9 cellular contexts compared by ENCODE assay signal in genomic region chr16:56547120-56547948, GRCh38. TPM values are rescaled to one million over a fixed set of nuclear protein-coding genes. Genes with fewer than 3 reads are reported as not detected.
DNase-seq lines count a peak whose midpoint lies in the region; ATAC-seq and TF ChIP-seq lines count a peak whose summit lies in the region.
"Had no signal": no experiment of that assay in that cellular context is flagged by ENCODE, and none has a peak within 500 bp of the region (broad histone marks: within the 10 kb centered on the region; RNA-seq: fewer than 3 reads in every experiment).

No MANE protein-coding gene starts in this region.

- POLR2A ChIA-PET in naive thymus-derived CD8-positive, alpha-beta T cell (lab: Charles Lee): interaction anchor here (0.6 to 0.8 kb wide), 2 partner anchors 54 to 114 kb away, joined by 3 read pairs; no protein-coding TSS in a partner anchor

- no peaks in the 10 kb centered on the region for H3K9me3 Mint-ChIP-seq in naive thymus-derived CD8-positive, alpha-beta T cell

- peaks cover 8% of the 10 kb centered on the region for H3K27me3 ChIP-seq in DND-41 (ENCODE audit: insufficient read depth, low read length, poor library complexity)
- H3K27me3 ChIP-seq in aorta (ENCODE audit: control insufficient read depth in 1 of 2, insufficient read depth in 2 of 2, low read length in 1 of 2): no peaks in the 10 kb centered on the region
- no peaks in the 10 kb centered on the region for H3K27me3 ChIP-seq in effector memory CD4-positive, alpha-beta T cell (replicated peaks; ENCODE audit: control insufficient read depth, insufficient read depth, low read length, poor library complexity, severe bottlenecking)

- H3K27ac Mint-ChIP-seq in naive thymus-derived CD8-positive, alpha-beta T cell: peak overlapping the region in 6 of 10 donors; percentile 4 to 71 (median 46)

- no peaks in the 10 kb centered on the region for H3K79me2 ChIP-seq in DND-41 (ENCODE audit: insufficient read depth, low read length)

- H3K4me1 ChIP-seq in DND-41 (ENCODE audit: insufficient read depth, low read length) (peaks cover 4% of the 10 kb centered on the region; the same call in 1 of the 2 replicates), aorta (ENCODE audit: control insufficient read depth in 1 of 2, insufficient read depth in 2 of 2, low read length in 2 of 2) (no peaks in the 10 kb centered on the region)
- peaks cover 7% of the 10 kb centered on the region for H3K4me1 ChIP-seq in effector memory CD4-positive, alpha-beta T cell (ENCODE audit: control insufficient read depth, insufficient read depth, low read length, poor library complexity, severe bottlenecking)

- H3K4me3 ChIP-seq in DND-41 (ENCODE audit: low read depth in 1 of 2, low read length in 2 of 2) (no peak overlapping the region), NB4 (ENCODE audit: low read depth, low read length) (no peak overlapping the region), aorta (ENCODE audit: low read length in 2 of 2) (no peak overlapping the region)
- H3K4me3 ChIP-seq in effector memory CD4-positive, alpha-beta T cell (ENCODE audit: insufficient read depth, low read depth, low read length, poor library complexity, severe bottlenecking): no peak overlapping the region

- H3K4me1 Mint-ChIP-seq in naive thymus-derived CD8-positive, alpha-beta T cell: peaks cover 7 to 18% (median 17%) of the 10 kb centered on the region in 4 donors

- ATAC-seq in DND-41 (ENCODE audit: insufficient read depth, low read depth) (peak; percentile 31; the same call in 2 of the 3 replicates), aorta (ENCODE audit: low FRiP score) (no peak), HG03432 (IDR thresholded peaks at IDR 0.05; ENCODE audit: unreplicated experiment) (no peak)
- ATAC-seq in naive thymus-derived CD8-positive, alpha-beta T cell: peak in 1 of 2 donors; percentile 56

- DNase-seq in DND-41 (no peak), NB4 (ENCODE audit: low read depth) (peak; percentile 60), ecto neural progenitor cell (ENCODE audit: low spot score) (peak; percentile 65), aorta (no peak)
- DNase-seq in naive thymus-derived CD8-positive, alpha-beta T cell: peak in 1 of 10 donors; percentile 16
- no peak for DNase-seq in activated naive CD4-positive, alpha-beta T cell (lab: John Stamatoyannopoulos, UW)
- no peak for DNase-seq in effector memory CD4-positive, alpha-beta T cell
- DNase-seq: stimulated activated CD4-positive, alpha-beta T cell treated with anti-CD3 and anti-CD28 coated beads, Interleukin-4, amount 100 ng/mL, for 24 hours had no signal

- H3K4me3 Mint-ChIP-seq in naive thymus-derived CD8-positive, alpha-beta T cell: peak overlapping the region in 2 of 10 donors; percentile 37 to 52

- TF ChIP-seq CTCF in DND-41 (IDR thresholded peaks at IDR 0.05; ENCODE audit: borderline replicate concordance, extremely low read depth, low read length, poor library complexity, severe bottlenecking) (no peak), NB4 (IDR thresholded peaks at IDR 0.05; ENCODE audit: low read depth, low read length) (no peak)

- intact Hi-C loops in aorta (cut with DNase I): no loop called here

- H3K27ac ChIP-seq in DND-41 (ENCODE audit: low read length): no peak overlapping the region
- H3K27ac ChIP-seq in aorta (ENCODE audit: low read depth in 1 of 2, low read length in 2 of 2): no peak overlapping the region
- H3K27ac ChIP-seq in effector memory CD4-positive, alpha-beta T cell (ENCODE audit: insufficient read depth, low read length, poor library complexity, severe bottlenecking): no peak overlapping the region

- H3K27me3 Mint-ChIP-seq in naive thymus-derived CD8-positive, alpha-beta T cell: peaks cover 0 to 6% (median 2%) of the 10 kb centered on the region in 5 donors

- no peaks in the 10 kb centered on the region for H3K36me3 Mint-ChIP-seq in naive thymus-derived CD8-positive, alpha-beta T cell

- H3K36me3 ChIP-seq in DND-41 (ENCODE audit: insufficient read depth, low read length) (no peaks in the 10 kb centered on the region), aorta (ENCODE audit: control insufficient read depth in 1 of 2, insufficient read depth in 2 of 2, low read length in 1 of 2) (no peaks in the 10 kb centered on the region)
- H3K36me3 ChIP-seq in effector memory CD4-positive, alpha-beta T cell (ENCODE audit: control insufficient read depth, insufficient read depth, low read length): no peaks in the 10 kb centered on the region

- H3K4me2 ChIP-seq in DND-41 (ENCODE audit: insufficient read depth, low read length): no peak overlapping the region

- H3K9me3 ChIP-seq in DND-41 (ENCODE audit: insufficient read depth, low read length, severe bottlenecking): no peaks in the 10 kb centered on the region
- H3K9me3 ChIP-seq in aorta (ENCODE audit: control insufficient read depth, low read length): no peaks in the 10 kb centered on the region
- H3K9me3 ChIP-seq in effector memory CD4-positive, alpha-beta T cell (ENCODE audit: control insufficient read depth, low read length): no peaks in the 10 kb centered on the region

- 28 to 31% methylated on average over 12 of the region's 12 CpGs for WGBS in aorta, 2 donors

- no peak overlapping the region for H3K9ac ChIP-seq in DND-41 (ENCODE audit: low read depth, low read length)

- no peak overlapping the region for H2AFZ ChIP-seq in DND-41 (ENCODE audit: low read depth, low read length)

- TF ChIP-seq POLR2A in NB4 (IDR thresholded peaks at IDR 0.05; ENCODE audit: extremely low read depth, insufficient read length): no peak

- H4K20me1 ChIP-seq in DND-41 (ENCODE audit: insufficient read depth, low read length): no peaks in the 10 kb centered on the region

RNA-seq across cellular contexts. Expression of gene MT4, which starts 17.5 kb away (rescaled TPM):
- not detected for total RNA-seq in naive thymus-derived CD8-positive, alpha-beta T cell
- polyA plus RNA-seq in naive thymus-derived CD8-positive, alpha-beta T cell: not detected
- not detected for total RNA-seq in aorta
- not detected for polyA plus RNA-seq in aorta

RNA-seq across cellular contexts. Expression of gene BBS2, which starts 27.5 kb away (rescaled TPM):
- 100 to 1,000 TPM in 1 of 2 experiments, 10 to 100 TPM in 1; 94.7 to 107 TPM for total RNA-seq in naive thymus-derived CD8-positive, alpha-beta T cell
- 10 to 100 TPM; 35.7 to 37.6 (median 36.1) TPM for polyA plus RNA-seq in naive thymus-derived CD8-positive, alpha-beta T cell
- 10 to 100 TPM; 40.3 to 41.0 TPM for total RNA-seq in aorta
- 100 to 1,000 TPM in 1 of 2 donors, 10 to 100 TPM in 1; 32.3 to 125 TPM for polyA plus RNA-seq in aorta

RNA-seq across cellular contexts. Expression of gene MT3, which starts 42.0 kb away (rescaled TPM):
- 1 to 10 TPM; 1.8 to 3.1 TPM for total RNA-seq in naive thymus-derived CD8-positive, alpha-beta T cell
- polyA plus RNA-seq in naive thymus-derived CD8-positive, alpha-beta T cell: 10 to 100 TPM in 2 of 3 donors, 1 to 10 TPM in 1; 8.6 to 19.9 (median 19.2) TPM
- total RNA-seq in aorta: 1 to 10 TPM in 1 of 2 donors, not detected in 1; 1.6 TPM
- polyA plus RNA-seq in aorta: not detected

Comparison
In these comparisons a context has a peak if more than half of its experiments do, and no peak if none do; other contexts are left out.
1. DNase-seq: peak in NB4 (single experiment) and ecto neural progenitor cell (single experiment); none in DND-41 (single experiment), aorta (0 of 2), activated naive CD4-positive, alpha-beta T cell (0 of 4) and effector memory CD4-positive, alpha-beta T cell (0 of 3).